Comparison of ENCODE assay signal across 7 cellular contexts in the genomic region with DNA sequence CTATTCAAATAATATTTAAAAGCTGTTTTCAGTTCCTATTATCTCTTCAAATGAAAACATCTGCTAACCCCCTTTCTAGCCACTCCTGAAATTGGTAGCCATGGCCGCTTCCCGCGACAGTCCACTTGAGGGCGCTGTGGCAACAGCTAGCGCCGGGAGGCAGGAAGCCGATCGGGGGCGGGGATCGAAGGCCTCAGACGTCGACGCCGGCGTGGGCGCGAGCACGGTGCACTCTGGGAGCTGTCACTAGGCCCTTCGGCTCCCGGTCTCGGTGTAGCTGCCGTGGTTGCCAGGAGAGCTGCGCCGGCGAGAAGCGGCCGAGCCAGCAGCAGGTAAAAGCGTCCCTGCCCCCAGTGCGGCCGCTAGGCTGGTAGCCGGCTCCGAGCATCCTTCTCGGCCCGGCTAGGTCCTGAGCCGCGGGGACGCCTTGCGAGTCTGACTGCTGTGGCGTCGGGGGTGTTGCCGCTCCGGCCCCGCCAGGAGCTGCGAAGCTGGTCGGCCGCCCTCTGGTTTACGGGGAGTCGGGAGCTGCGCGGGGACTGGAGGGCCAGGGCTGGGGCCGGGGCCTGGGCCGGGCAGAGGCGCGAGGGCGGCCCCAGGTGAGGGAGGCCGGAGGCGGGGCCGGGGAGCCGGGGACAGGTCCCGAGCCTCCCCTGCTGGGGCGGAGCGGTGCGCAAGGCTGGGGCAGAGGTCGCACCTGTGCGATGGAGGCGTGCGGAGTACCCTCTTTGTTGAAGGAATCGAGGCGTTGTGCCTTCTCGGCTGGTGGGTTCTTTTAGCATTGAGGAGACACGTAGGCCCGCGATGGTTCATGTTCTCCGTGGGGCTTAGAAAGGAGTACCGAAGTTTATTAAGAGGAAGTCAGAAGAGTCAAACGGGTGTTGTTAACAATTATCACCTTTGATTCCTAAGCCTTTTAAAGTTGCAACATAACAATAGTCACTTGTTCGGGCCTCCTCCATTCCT. TPM values are rescaled to one million over a fixed set of nuclear protein-coding genes. Genes with fewer than 3 reads are reported as not detected.
DNase-seq lines count a peak whose midpoint lies in the region; ATAC-seq lines count a peak whose summit lies in the region.

A gene with protein sequence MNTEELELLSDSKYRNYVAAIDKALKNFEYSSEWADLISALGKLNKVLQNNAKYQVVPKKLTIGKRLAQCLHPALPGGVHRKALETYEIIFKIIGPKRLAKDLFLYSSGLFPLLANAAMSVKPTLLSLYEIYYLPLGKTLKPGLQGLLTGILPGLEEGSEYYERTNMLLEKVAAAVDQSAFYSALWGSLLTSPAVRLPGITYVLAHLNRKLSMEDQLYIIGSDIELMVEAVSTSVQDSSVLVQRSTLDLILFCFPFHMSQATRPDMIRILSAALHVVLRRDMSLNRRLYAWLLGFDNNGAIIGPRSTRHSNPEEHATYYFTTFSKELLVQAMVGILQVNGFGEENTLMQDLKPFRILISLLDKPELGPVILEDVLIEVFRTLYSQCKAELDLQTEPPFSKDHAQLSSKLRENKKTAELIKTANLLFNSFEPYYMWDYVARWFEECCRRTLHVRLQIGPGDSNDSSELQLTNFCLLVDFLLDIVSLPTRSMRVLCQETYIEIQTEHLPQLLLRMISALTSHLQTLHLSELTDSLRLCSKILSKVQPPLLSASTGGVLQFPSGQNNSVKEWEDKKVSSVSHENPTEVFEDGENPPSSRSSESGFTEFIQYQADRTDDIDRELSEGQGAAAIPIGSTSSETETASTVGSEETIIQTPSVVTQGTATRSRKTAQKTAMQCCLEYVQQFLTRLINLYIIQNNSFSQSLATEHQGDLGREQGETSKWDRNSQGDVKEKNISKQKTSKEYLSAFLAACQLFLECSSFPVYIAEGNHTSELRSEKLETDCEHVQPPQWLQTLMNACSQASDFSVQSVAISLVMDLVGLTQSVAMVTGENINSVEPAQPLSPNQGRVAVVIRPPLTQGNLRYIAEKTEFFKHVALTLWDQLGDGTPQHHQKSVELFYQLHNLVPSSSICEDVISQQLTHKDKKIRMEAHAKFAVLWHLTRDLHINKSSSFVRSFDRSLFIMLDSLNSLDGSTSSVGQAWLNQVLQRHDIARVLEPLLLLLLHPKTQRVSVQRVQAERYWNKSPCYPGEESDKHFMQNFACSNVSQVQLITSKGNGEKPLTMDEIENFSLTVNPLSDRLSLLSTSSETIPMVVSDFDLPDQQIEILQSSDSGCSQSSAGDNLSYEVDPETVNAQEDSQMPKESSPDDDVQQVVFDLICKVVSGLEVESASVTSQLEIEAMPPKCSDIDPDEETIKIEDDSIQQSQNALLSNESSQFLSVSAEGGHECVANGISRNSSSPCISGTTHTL (N-terminal part only) (plus strand): TSS at position 224 of the 966 bp plus-strand sequence. CDS start 29,307 bp downstream, outside the sequence.

- ATAC-seq in GM18508 (IDR thresholded peaks at IDR 0.05; ENCODE audit: insufficient read depth, unreplicated experiment) = peak; percentile 64
- ATAC-seq in HG03025 (IDR thresholded peaks at IDR 0.05; ENCODE audit: low FRiP score, unreplicated experiment) = peak; percentile 79

- DNase-seq in NCI-H2029 treated with DMSO at 0.1 percent for 48 hours (lab: John Stamatoyannopoulos, UW) (peak; percentile 94), T-helper 9 cell (peak; percentile 96), astrocyte of the hippocampus (ENCODE audit: low read depth, low spot score) (peak; percentile 98), hepatic stellate cell (ENCODE audit: low spot score) (peak; percentile 92), renal cortical epithelial cell (ENCODE audit: low read depth) (peak; percentile 85)

RNA-seq across cellular contexts. Expression of the gene that starts here (rescaled TPM):
- 9.4 and 53.0 TPM in 2 replicates for total RNA-seq in renal cortical epithelial cell

Comparison
In these comparisons a context has a peak if more than half of its experiments do, and no peak if none do; other contexts are left out.
1. Peak in every context shown above with its lines: DNase-seq and ATAC-seq.